ENCODE assay signal across 8 cellular contexts in the genomic region with DNA sequence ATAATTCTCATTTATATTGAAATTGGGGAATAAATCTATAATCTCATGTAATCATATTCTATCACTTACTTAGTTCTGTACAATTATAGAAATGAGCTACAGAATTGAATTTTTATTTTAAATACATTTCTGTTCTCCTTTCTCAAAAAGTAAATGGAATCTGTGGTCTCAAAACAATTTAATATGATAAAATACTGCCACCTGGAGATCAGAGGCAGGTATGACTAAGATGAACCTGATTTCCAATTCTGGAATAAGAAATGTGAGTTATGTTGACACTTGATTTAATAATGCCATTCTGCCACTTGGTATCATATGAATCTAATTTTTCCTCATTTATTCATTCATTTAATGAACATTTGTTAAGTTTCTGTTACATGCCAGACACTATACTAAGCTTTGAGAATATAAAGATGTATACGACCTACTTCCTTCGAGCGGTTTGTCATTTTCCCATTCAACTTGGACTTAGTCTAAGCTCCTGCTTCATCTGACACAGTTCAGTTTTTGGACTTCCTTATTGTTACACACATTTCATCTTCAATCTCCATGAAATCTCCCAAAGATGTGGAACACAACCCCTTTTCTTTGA. TPM values are rescaled to one million over a fixed set of nuclear protein-coding genes. Genes with fewer than 3 reads are reported as not detected.
DNase-seq lines count a peak whose midpoint lies in the region; ATAC-seq and TF ChIP-seq lines count a peak whose summit lies in the region.

No MANE protein-coding gene starts in this region.

- no peak overlapping the region for H3K9ac ChIP-seq in mammary epithelial cell (ENCODE audit: insufficient read depth, low read length)

- H3K27me3 ChIP-seq in heart left ventricle, result no peaks in the 10 kb centered on the region
- no peaks in the 10 kb centered on the region for H3K27me3 ChIP-seq in mammary epithelial cell (ENCODE audit: insufficient read depth, low read length)

- H3K79me2 ChIP-seq in mammary epithelial cell (ENCODE audit: insufficient read depth, low read length), result no peaks in the 10 kb centered on the region

- CTCF ChIA-PET in mammary epithelial cell (lab: Charles Lee; ENCODE audit: low non-redundant PET), result no interaction called here

- 87 to 96% (median 93%) methylated on average over 3 of the region's 3 CpGs for WGBS in heart left ventricle, 4 donors
- 97% methylated on average over 3 of the region's 3 CpGs for WGBS in mammary epithelial cell (ENCODE audit: low coverage, missing lambda C conversion rate)

- no peak for TF ChIP-seq POLR2A in heart left ventricle (IDR thresholded peaks at IDR 0.05)

- no peaks in the 10 kb centered on the region for H3K4me1 ChIP-seq in heart left ventricle
- no peaks in the 10 kb centered on the region for H3K4me1 ChIP-seq in mammary epithelial cell (ENCODE audit: insufficient read depth, low read length)

- H4K20me1 ChIP-seq in mammary epithelial cell (ENCODE audit: insufficient read depth, low read length), result no peaks in the 10 kb centered on the region

- H3K4me3 ChIP-seq in heart left ventricle (no peak overlapping the region), mammary epithelial cell (replicated peaks in 1 of 3; ENCODE audit: insufficient read depth in 1 of 3, low read depth in 2 of 3, low read length in 3 of 3) (no peak overlapping the region)

- DNase-seq in heart left ventricle, result no peak
- no peak for DNase-seq in left ventricle myocardium superior
- peak; percentile 23 for DNase-seq in NCI-H2171 (lab: John Stamatoyannopoulos, UW)
- DNase-seq in mammary epithelial cell, result peak; percentile 20
- DNase-seq in lung microvascular endothelial cell (ENCODE audit: low read depth in 2 of 2), result peak; percentile 62 to 71
- DNase-seq in stimulated activated CD8-positive, alpha-beta memory T cell treated with anti-CD3 and anti-CD28 coated beads, Interleukin-4, amount 100 ng/mL, for 48 hours, result no peak
- DNase-seq in effector CD4-positive, alpha-beta T cell, result no peak
- no peak for DNase-seq in OCI-M2 (lab: John Stamatoyannopoulos, UW; ENCODE audit: unreplicated experiment)

- intact Hi-C loops in heart left ventricle (cut with DNase I), result loop anchor here (1.0 to 10.0 kb wide), 15 partner anchors 44 to 761 kb away; no protein-coding TSS in a partner anchor
- intact Hi-C loops in left ventricle myocardium superior (cut with micrococcal nuclease), result loop anchor here (5.0 to 10.0 kb wide), 3 partner anchors 179 to 649 kb away; no protein-coding TSS in a partner anchor
- intact Hi-C loops in mammary epithelial cell (cut with micrococcal nuclease), result loop anchor here (1.0 to 5.0 kb wide), 5 partner anchors 75 to 650 kb away; no protein-coding TSS in a partner anchor

- in situ Hi-C loops in mammary epithelial cell (cut with MboI; ENCODE audit: low sequenced_read_pairs in 2 of 2), result loop anchor here (5.0 to 25.0 kb wide), 4 partner anchors 179 to 654 kb away; partner anchors contain the start of genes PERP (in 2 of the 2) and HEBP2 (in 1 of the 2)

- H3K4me2 ChIP-seq in mammary epithelial cell (ENCODE audit: insufficient read depth, low read depth, low read length), result no peak overlapping the region

- H3K9me3 ChIP-seq in heart left ventricle (no peaks in the 10 kb centered on the region), mammary epithelial cell (replicated peaks; ENCODE audit: insufficient read depth, low read length) (no peaks in the 10 kb centered on the region)

- H2AFZ ChIP-seq in mammary epithelial cell (ENCODE audit: low read depth, low read length), result no peak overlapping the region

- no peaks in the 10 kb centered on the region for H3K36me3 ChIP-seq in heart left ventricle
- H3K36me3 ChIP-seq in mammary epithelial cell (ENCODE audit: insufficient read depth, low read length), result no peaks in the 10 kb centered on the region

- BruUV-seq in mammary epithelial cell (replicated peaks; lab: Mats Ljungman, UMichigan), result no TSS peak

- dilution Hi-C loops in mammary epithelial cell (cut with HindIII; ENCODE audit: low sequenced_read_pairs), result loop anchor here (5.0 kb wide), 1 partner anchor 54 kb away; no protein-coding TSS in a partner anchor

- no peak for ATAC-seq in heart left ventricle
- ATAC-seq in left ventricle myocardium superior, result no peak

- peak; percentile 61 to 80 (median 74) for TF ChIP-seq CTCF in heart left ventricle (IDR thresholded peaks at IDR 0.05)
- TF ChIP-seq CTCF in mammary epithelial cell (conservative IDR thresholded peaks at IDR 0.05 in 1 of 2, IDR thresholded peaks at IDR 0.05 in 1 of 2; ENCODE audit: extremely low read depth in 1 of 2, insufficient read depth in 1 of 2, low read depth in 1 of 2, low read length in 2 of 2), result peak; percentile 54 to 64

- H3K27ac ChIP-seq in heart left ventricle, result no peak overlapping the region
- H3K27ac ChIP-seq in mammary epithelial cell (ENCODE audit: insufficient read depth, low read depth, low read length), result no peak overlapping the region

RNA-seq across cellular contexts. Expression of gene CCDC28A, which starts 7.6 kb away (rescaled TPM):
- total RNA-seq in heart left ventricle (10 to 100 TPM in 4 of 9 donors, 1 to 10 TPM in 5; 4.6 to 13.6 (median 7.8) TPM), left ventricle myocardium superior (9.0 TPM), mammary epithelial cell (10 to 100 TPM in 1 of 2 donors, 1 to 10 TPM in 1; 7.3 to 10.3 TPM), lung microvascular endothelial cell (13.7 and 16.6 TPM in 2 replicates)
- polyA plus RNA-seq in heart left ventricle (10 to 100 TPM in 1 of 2 donors, 1 to 10 TPM in 1; 7.4 to 11.5 TPM), mammary epithelial cell (6.4 TPM)
- 1.2 TPM for polyA minus RNA-seq in mammary epithelial cell

RNA-seq across cellular contexts. Expression of gene ECT2L, which starts 29.9 kb away (rescaled TPM):
- 1 to 10 TPM; 1.3 to 6.0 (median 2.9) TPM for total RNA-seq in heart left ventricle
- polyA plus RNA-seq in heart left ventricle, result under 1 TPM; 0.19 to 0.46 TPM
- total RNA-seq in left ventricle myocardium superior, result 0.37 TPM
- total RNA-seq in mammary epithelial cell, result under 1 TPM in 1 of 2 donors, not detected in 1; under 0.01 TPM
- not detected for polyA plus RNA-seq in mammary epithelial cell
- not detected for polyA minus RNA-seq in mammary epithelial cell
- under 0.01 TPM in 1 of 2 replicates, not detected in the other for total RNA-seq in lung microvascular endothelial cell

Comparison
In these comparisons a context has a peak if more than half of its experiments do, and no peak if none do; other contexts are left out.
1. DNase-seq: peak in NCI-H2171 (single experiment), mammary epithelial cell (single experiment) and lung microvascular endothelial cell (2 of 2); none in heart left ventricle (0 of 5), left ventricle myocardium superior (single experiment), stimulated activated CD8-positive, alpha-beta memory T cell treated with anti-CD3 and anti-CD28 coated beads, Interleukin-4, amount 100 ng/mL, for 48 hours (single experiment), effector CD4-positive, alpha-beta T cell (single experiment) and OCI-M2 (single experiment).